Comparison of ENCODE assay signal across 19 cellular contexts in genomic region chr7:44057181-44057848, GRCh38. TPM values are rescaled to one million over a fixed set of nuclear protein-coding genes. Genes with fewer than 3 reads are reported as not detected.
A peak's percentile ranks its signal among the peaks of the same experiment; 100 is the strongest.
DNase-seq lines count a peak whose midpoint lies in the region; ATAC-seq, FAIRE-seq and TF ChIP-seq lines count a peak whose summit lies in the region.
"Had no signal": no experiment of that assay in that cellular context is flagged by ENCODE, and none has a peak within 500 bp of the region (broad histone marks: within the 10 kb centered on the region; RNA-seq: fewer than 3 reads in every experiment).

No MANE protein-coding gene starts in this region.

- no peak overlapping the region for H3K4me3 Mint-ChIP-seq in activated naive CD8-positive, alpha-beta T cell treated with anti-CD3 and anti-CD28 coated beads, Interleukin-2, amount 10 ng/mL, durations not matched to agents 7 days and 5 days
- H3K4me3 Mint-ChIP-seq: activated naive CD4-positive, alpha-beta T cell treated with anti-CD3 and anti-CD28 coated beads, Interleukin-2, amount 50 U/mL, for 24 hours had no signal

- H3K79me2 ChIP-seq in HepG2 (ENCODE audit: insufficient read depth, low read length) = no peaks in the 10 kb centered on the region
- peaks cover 3% of the 10 kb centered on the region for H3K79me2 ChIP-seq in smooth muscle cell (ENCODE audit: low read depth)

- H3K14ac ChIP-seq in neuronal stem cell (ENCODE audit: low read length) = no peak overlapping the region

- H3K36me3 ChIP-seq in right lobe of liver (peaks cover 0 to 64% (median 36%) of the 10 kb centered on the region in 4 donors), HepG2 (replicated peaks in 1 of 2; ENCODE audit: control insufficient read depth in 1 of 2, insufficient read depth in 2 of 2, low read length in 2 of 2) (peaks cover 31 to 59% of the 10 kb centered on the region in 2 experiments), neuronal stem cell (replicated peaks in 1 of 2; ENCODE audit: control insufficient read depth in 2 of 2, insufficient read depth in 2 of 2, low read length in 2 of 2) (peaks cover 52 to 96% of the 10 kb centered on the region in 2 donors), smooth muscle cell (ENCODE audit: low read depth) (peaks cover 6% of the 10 kb centered on the region)

- no peak for TF ChIP-seq RAD21 in HepG2 (CRISPR knock-in tag; IDR thresholded peaks at IDR 0.05)

- H3K79me1 ChIP-seq in neuronal stem cell (ENCODE audit: low read depth, low read length) = peaks cover 4% of the 10 kb centered on the region

- TF ChIP-seq EP300 in HepG2 (IDR thresholded peaks at IDR 0.05; ENCODE audit: low read depth in 2 of 2, low read length in 2 of 2) = no peak
- no peak for TF ChIP-seq EP300 in HepG2 (CRISPR knock-in tag; IDR thresholded peaks at IDR 0.05; ENCODE audit: borderline replicate concordance)

- no peak overlapping the region for H3K23ac ChIP-seq in neuronal stem cell (ENCODE audit: low read depth, low read length, poor library complexity)

- DNase-seq in right lobe of liver = peak in 2 of 3 donors; percentile 32 to 34
- DNase-seq in HepG2 (ENCODE audit: low spot score) = no peak
- DNase-seq in activated naive CD8-positive, alpha-beta T cell treated with anti-CD3 and anti-CD28 coated beads, Interleukin-2, amount 10 ng/mL, durations not matched to agents 7 days and 5 days = peak; percentile 17
- DNase-seq in neuronal stem cell (ENCODE audit: low spot score) = no peak
- DNase-seq in T-helper 2 cell = no peak
- DNase-seq in smooth muscle cell (lab: John Stamatoyannopoulos, UW; ENCODE audit: unreplicated experiment) = no peak
- DNase-seq: brain microvascular endothelial cell; erythroblast; lower lobe of right lung; MG63; NCI-H1694 treated with DMSO at 0.1 percent for 48 hours; NCI-H345; retina; stimulated activated CD4-positive, alpha-beta T cell treated with anti-CD3 and anti-CD28 coated beads, Interleukin-1b, Interleukin-23, amount 100 ng/mL, for 48 hours had no signal

- no CpG with 5 or more reads among the region's 11 CpGs for WGBS in right lobe of liver (ENCODE audit: insufficient coverage, low coverage, low lambda C conversion rate, missing lambda C conversion rate)
- 100% methylated on average over 5 of the region's 11 CpGs for WGBS in HepG2 (ENCODE audit: low lambda C conversion rate)
- no CpG with 5 or more reads among the region's 11 CpGs for WGBS in neuronal stem cell (ENCODE audit: extremely low coverage in 2 of 2, insufficient read length in 2 of 2, insufficient replicate concordance in 1 of 2), 2 donors
- WGBS in smooth muscle cell (ENCODE audit: low lambda C conversion rate) = 92% methylated on average over 11 of the region's 11 CpGs

- H2AK5ac ChIP-seq in neuronal stem cell (ENCODE audit: low read depth, low read length) = no peak overlapping the region

- H4K91ac ChIP-seq in neuronal stem cell (ENCODE audit: low read depth, low read length, poor library complexity) = no peak overlapping the region

- no peak for FAIRE-seq in HepG2 (lab: Jason Lieb, UNC)

- H3F3A ChIP-seq in smooth muscle cell (ENCODE audit: low read depth) = no peaks in the 10 kb centered on the region

- no peaks in the 10 kb centered on the region for H3K9me3 Mint-ChIP-seq in activated naive CD8-positive, alpha-beta T cell treated with anti-CD3 and anti-CD28 coated beads, Interleukin-2, amount 10 ng/mL, durations not matched to agents 7 days and 5 days
- H3K9me3 Mint-ChIP-seq: activated naive CD4-positive, alpha-beta T cell treated with anti-CD3 and anti-CD28 coated beads, Interleukin-2, amount 50 U/mL, for 24 hours had no signal

- H2BK120ac ChIP-seq in neuronal stem cell (ENCODE audit: low read depth, low read length) = no peak overlapping the region

- peaks cover 3% of the 10 kb centered on the region for H3K4me1 Mint-ChIP-seq in activated naive CD8-positive, alpha-beta T cell treated with anti-CD3 and anti-CD28 coated beads, Interleukin-2, amount 10 ng/mL, durations not matched to agents 7 days and 5 days

- H3K27me3 ChIP-seq in right lobe of liver = no peaks in the 10 kb centered on the region
- H3K27me3 ChIP-seq in HepG2 (ENCODE audit: control insufficient read depth in 1 of 2, insufficient read depth in 2 of 2, low read length in 2 of 2) = no peaks in the 10 kb centered on the region
- H3K27me3 ChIP-seq in neuronal stem cell (ENCODE audit: control insufficient read depth in 3 of 3, insufficient read depth in 3 of 3, low read depth in 1 of 3, low read length in 3 of 3) = no peaks in the 10 kb centered on the region
- no peaks in the 10 kb centered on the region for H3K27me3 ChIP-seq in smooth muscle cell (ENCODE audit: low read depth)
- H3K27me3 ChIP-seq: brain microvascular endothelial cell, MG63 had no signal

- no peak overlapping the region for H3K27ac ChIP-seq in right lobe of liver
- no peak overlapping the region for H3K27ac ChIP-seq in HepG2 (ENCODE audit: extremely low read length, insufficient read depth, low read length)
- no peak overlapping the region for H3K27ac ChIP-seq in neuronal stem cell (replicated peaks; ENCODE audit: low read length)
- no peak overlapping the region for H3K27ac ChIP-seq in smooth muscle cell (ENCODE audit: low read depth)
- H3K27ac ChIP-seq: brain microvascular endothelial cell, lower lobe of right lung, VCaP had no signal

- H2AFZ ChIP-seq in HepG2 (ENCODE audit: low read length) (no peak overlapping the region), neuronal stem cell (ENCODE audit: low read length) (no peak overlapping the region), smooth muscle cell (ENCODE audit: low read depth) (no peak overlapping the region)

- H3K18ac ChIP-seq in neuronal stem cell (ENCODE audit: low read length) = no peak overlapping the region

- BruUV-seq in HepG2 (replicated peaks; lab: Mats Ljungman, UMichigan) = no TSS peak

- POLR2A ChIA-PET in HepG2 (lab: Yijun Ruan, JAX) = no interaction called here
- POLR2A ChIA-PET in activated naive CD8-positive, alpha-beta T cell treated with anti-CD3 and anti-CD28 coated beads, Interleukin-2, amount 10 ng/mL, durations not matched to agents 7 days and 5 days (lab: Charles Lee) = interaction anchor here (0.5 to 1.6 kb wide), 2 partner anchors 11 to 157 kb away, joined by 3 to 7 read pairs; no protein-coding TSS in a partner anchor

- CTCF ChIA-PET in HepG2 (lab: Yijun Ruan, JAX; ENCODE audit: low intra/inter-chr PET ratio, low total read pairs) = no interaction called here

- no peak overlapping the region for H2BK5ac ChIP-seq in neuronal stem cell (ENCODE audit: low read length)

- H3K27ac Mint-ChIP-seq in activated naive CD8-positive, alpha-beta T cell treated with anti-CD3 and anti-CD28 coated beads, Interleukin-2, amount 10 ng/mL, durations not matched to agents 7 days and 5 days = no peak overlapping the region
- H3K27ac Mint-ChIP-seq: activated naive CD4-positive, alpha-beta T cell treated with anti-CD3 and anti-CD28 coated beads, Interleukin-2, amount 50 U/mL, for 24 hours had no signal

- H3K4me1 ChIP-seq in right lobe of liver (peaks cover 0 to 4% (median under 1%) of the 10 kb centered on the region in 4 donors), HepG2 (ENCODE audit: insufficient read depth, low read length) (peaks cover 4% of the 10 kb centered on the region), neuronal stem cell (ENCODE audit: control insufficient read depth in 2 of 2, insufficient read depth in 1 of 2, low read depth in 1 of 2, low read length in 2 of 2) (no peaks in the 10 kb centered on the region), smooth muscle cell (ENCODE audit: low read depth) (no peaks in the 10 kb centered on the region)
- H3K4me1 ChIP-seq: lower lobe of right lung had no signal

- no peaks in the 10 kb centered on the region for H4K20me1 ChIP-seq in HepG2 (ENCODE audit: insufficient read depth, low read length)
- peaks cover 56% of the 10 kb centered on the region for H4K20me1 ChIP-seq in smooth muscle cell (ENCODE audit: low read depth)

- no peak overlapping the region for H3K4ac ChIP-seq in neuronal stem cell (ENCODE audit: low read length)

- H3K9ac ChIP-seq in HepG2 (ENCODE audit: insufficient read depth, low read depth, low read length) = no peak overlapping the region
- peak overlapping the region; percentile 21 for H3K9ac ChIP-seq in neuronal stem cell (ENCODE audit: low read depth, low read length, poor library complexity)
- H3K9ac ChIP-seq in smooth muscle cell (ENCODE audit: low read depth) = no peak overlapping the region

- in situ Hi-C loops in HepG2 (cut with HindIII; ENCODE audit: extremely low pct_ligation_motif_present, low pct_unique_long_range_greater_than_20kb) = no loop called here

- no peak overlapping the region for H2BK12ac ChIP-seq in neuronal stem cell (ENCODE audit: low read length)

- H3K9me3 ChIP-seq in right lobe of liver (no peaks in the 10 kb centered on the region), HepG2 (ENCODE audit: low read length) (no peaks in the 10 kb centered on the region), neuronal stem cell (replicated peaks in 1 of 2; ENCODE audit: control insufficient read depth in 2 of 2, insufficient read depth in 1 of 2, low read depth in 1 of 2, low read length in 2 of 2) (no peaks in the 10 kb centered on the region), smooth muscle cell (replicated peaks; ENCODE audit: low read depth) (no peaks in the 10 kb centered on the region)
- H3K9me3 ChIP-seq: lower lobe of right lung, MG63 had no signal

- H3K36me3 Mint-ChIP-seq in activated naive CD8-positive, alpha-beta T cell treated with anti-CD3 and anti-CD28 coated beads, Interleukin-2, amount 10 ng/mL, durations not matched to agents 7 days and 5 days = peaks cover 22% of the 10 kb centered on the region

- H3K4me3 ChIP-seq in right lobe of liver (no peak overlapping the region), HepG2 (replicated peaks in 1 of 3; ENCODE audit: insufficient read depth in 1 of 3, low read depth in 2 of 3, low read length in 3 of 3) (no peak overlapping the region), neuronal stem cell (ENCODE audit: low read length in 2 of 2) (peak overlapping the region in 1 of 2 donors; percentile 25), smooth muscle cell (no peak overlapping the region)
- H3K4me3 ChIP-seq: lower lobe of right lung, MG63 had no signal

- no peak overlapping the region for H4K8ac ChIP-seq in neuronal stem cell (ENCODE audit: low read depth, low read length)

- intact Hi-C loops in right lobe of liver (cut with DNase I) = no loop called here
- intact Hi-C loops in HepG2 (cut with micrococcal nuclease; ENCODE audit: unreplicated experiment) = no loop called here

- H3K27me3 Mint-ChIP-seq in activated naive CD8-positive, alpha-beta T cell treated with anti-CD3 and anti-CD28 coated beads, Interleukin-2, amount 10 ng/mL, durations not matched to agents 7 days and 5 days = no peaks in the 10 kb centered on the region
- H3K27me3 Mint-ChIP-seq: activated naive CD4-positive, alpha-beta T cell treated with anti-CD3 and anti-CD28 coated beads, Interleukin-2, amount 50 U/mL, for 24 hours had no signal

- no peak overlapping the region for H3K4me2 ChIP-seq in HepG2 (ENCODE audit: low read depth, low read length)
- no peak overlapping the region for H3K4me2 ChIP-seq in neuronal stem cell (ENCODE audit: insufficient read depth, low read length, poor library complexity, severe bottlenecking)
- no peak overlapping the region for H3K4me2 ChIP-seq in smooth muscle cell

- no peak for TF ChIP-seq CTCF in right lobe of liver (IDR thresholded peaks at IDR 0.05)
- no peak for TF ChIP-seq CTCF in HepG2 (CRISPR knock-in tag; IDR thresholded peaks at IDR 0.05)
- no peak for TF ChIP-seq CTCF in smooth muscle cell (IDR thresholded peaks at IDR 0.05; ENCODE audit: borderline replicate concordance, insufficient read depth, poor library complexity, severe bottlenecking)

- no peak for ATAC-seq in right lobe of liver
- ATAC-seq in HepG2 = no peak
- ATAC-seq in activated naive CD8-positive, alpha-beta T cell treated with anti-CD3 and anti-CD28 coated beads, Interleukin-2, amount 10 ng/mL, durations not matched to agents 7 days and 5 days (ENCODE audit: low read depth) = no peak
- ATAC-seq in GM19351 (IDR thresholded peaks at IDR 0.05; ENCODE audit: unreplicated experiment) = no peak
- ATAC-seq: lower lobe of right lung had no signal

- no peak for TF ChIP-seq POLR2A in right lobe of liver (IDR thresholded peaks at IDR 0.05)
- TF ChIP-seq POLR2A in HepG2 (IDR thresholded peaks at IDR 0.05; ENCODE audit: insufficient read depth in 1 of 2, low read depth in 2 of 2, low read length in 2 of 2) = no peak

- H2BK15ac ChIP-seq in neuronal stem cell (ENCODE audit: low read length) = no peak overlapping the region

RNA-seq across cellular contexts. Expression of gene PGAM2, which starts 8.1 kb away (rescaled TPM):
- total RNA-seq in right lobe of liver = under 1 TPM in 3 of 6 experiments, not detected in 3; 0.31 to 0.56 (median 0.46) TPM
- total RNA-seq in HepG2 (2016; rRNA removed; fragmentation: Illumina TruSeq; extraction: Trizol) = 0.22 TPM in 1 of 2 replicates, not detected in the other
- not detected in 2 replicates for total RNA-seq in HepG2 (2016; cell fraction: cytosol; rRNA removed; fragmentation: Illumina TruSeq; extraction: Trizol; ENCODE audit: low read depth)
- not detected in 2 replicates for total RNA-seq in HepG2 (2016; cell fraction: insoluble cytoplasmic fraction; rRNA removed; fragmentation: Illumina TruSeq; extraction: Trizol)
- total RNA-seq in HepG2 (2016; cell fraction: membrane; rRNA removed; fragmentation: Illumina TruSeq; extraction: Trizol) = not detected in 2 replicates
- not detected in 2 replicates for total RNA-seq in HepG2 (2016; cell fraction: nucleus; rRNA removed; fragmentation: Illumina TruSeq; extraction: Trizol)
- 0.18 TPM in 1 of 2 replicates, not detected in the other for polyA plus RNA-seq in HepG2 (2011; rRNA removed)
- 0.13 TPM in 1 of 2 replicates, not detected in the other for polyA plus RNA-seq in HepG2 (2011; cell fraction: cytosol; rRNA removed)
- 1.5 and 1.9 TPM in 2 replicates for polyA plus RNA-seq in HepG2 (2011; cell fraction: nucleus; rRNA removed)
- 0.35 and 0.49 TPM in 2 replicates for polyA plus RNA-seq in HepG2 (2012)
- not detected in 2 replicates for polyA plus RNA-seq in HepG2 (2016; cell fraction: cytosol; fragmentation: Illumina TruSeq; extraction: Trizol; ENCODE audit: low read depth)
- not detected in 2 replicates for polyA plus RNA-seq in HepG2 (2016; cell fraction: insoluble cytoplasmic fraction; fragmentation: Illumina TruSeq; extraction: Trizol; ENCODE audit: low read depth)
- not detected in 2 replicates for polyA plus RNA-seq in HepG2 (2016; cell fraction: membrane; fragmentation: Illumina TruSeq; extraction: Trizol; ENCODE audit: low read depth)
- polyA plus RNA-seq in HepG2 (2016; cell fraction: nucleus; fragmentation: Illumina TruSeq; extraction: Trizol; ENCODE audit: insufficient read depth, low read depth) = not detected in 2 replicates
- 0.19 and 0.24 TPM in 2 replicates for polyA minus RNA-seq in HepG2 (2011; rRNA and poly(A)+ RNA removed; ENCODE audit: low replicate concordance)
- polyA minus RNA-seq in HepG2 (2011; cell fraction: cytosol; rRNA and poly(A)+ RNA removed) = not detected in 2 replicates
- 0.62 and 0.90 TPM in 2 replicates for polyA minus RNA-seq in HepG2 (2011; cell fraction: nucleus; rRNA and poly(A)+ RNA removed)
- 1 to 10 TPM in 1 of 2 experiments, under 1 TPM in 1; 0.74 to 2.1 TPM for total RNA-seq in activated naive CD8-positive, alpha-beta T cell treated with anti-CD3 and anti-CD28 coated beads, Interleukin-2, amount 10 ng/mL, durations not matched to agents 7 days and 5 days
- polyA plus RNA-seq in neuronal stem cell (2013, experiment 1 of 2) = 17.7 TPM
- 17.9 TPM for polyA plus RNA-seq in neuronal stem cell (2013, experiment 2 of 2)
- 0.54 TPM in 1 of 2 replicates, not detected in the other for total RNA-seq in smooth muscle cell
- not detected in 2 replicates for polyA plus RNA-seq in smooth muscle cell
- total RNA-seq: dermis microvascular lymphatic vessel endothelial cell had no signal
- polyA plus RNA-seq: neural cell had no signal

RNA-seq across cellular contexts. Expression of gene DBNL, which starts 12.8 kb away (rescaled TPM):
- total RNA-seq in right lobe of liver (10 to 100 TPM; 30.7 to 48.1 (median 36.9) TPM), HepG2 (2016; rRNA removed; fragmentation: Illumina TruSeq; extraction: Trizol) (35.1 and 35.4 TPM in 2 replicates), smooth muscle cell (47.8 and 55.1 TPM in 2 replicates)
- 6.3 and 6.7 TPM in 2 replicates for total RNA-seq in HepG2 (2016; cell fraction: cytosol; rRNA removed; fragmentation: Illumina TruSeq; extraction: Trizol; ENCODE audit: low read depth)
- 30.6 and 36.6 TPM in 2 replicates for total RNA-seq in HepG2 (2016; cell fraction: insoluble cytoplasmic fraction; rRNA removed; fragmentation: Illumina TruSeq; extraction: Trizol)
- total RNA-seq in HepG2 (2016; cell fraction: membrane; rRNA removed; fragmentation: Illumina TruSeq; extraction: Trizol) = 14.7 and 15.9 TPM in 2 replicates
- 17.2 and 21.8 TPM in 2 replicates for total RNA-seq in HepG2 (2016; cell fraction: nucleus; rRNA removed; fragmentation: Illumina TruSeq; extraction: Trizol)
- polyA plus RNA-seq in HepG2 (2011; rRNA removed) (20.8 and 29.0 TPM in 2 replicates), smooth muscle cell (94.5 and 98.4 TPM in 2 replicates)
- polyA plus RNA-seq in HepG2 (2011; cell fraction: cytosol; rRNA removed) = 15.5 and 19.5 TPM in 2 replicates
- polyA plus RNA-seq in HepG2 (2011; cell fraction: nucleus; rRNA removed) = 72.9 and 82.9 TPM in 2 replicates
- polyA plus RNA-seq in HepG2 (2012) = 17.6 and 18.9 TPM in 2 replicates
- polyA plus RNA-seq in HepG2 (2016; cell fraction: cytosol; fragmentation: Illumina TruSeq; extraction: Trizol; ENCODE audit: low read depth) = 5.0 and 5.7 TPM in 2 replicates
- 31.8 and 36.6 TPM in 2 replicates for polyA plus RNA-seq in HepG2 (2016; cell fraction: insoluble cytoplasmic fraction; fragmentation: Illumina TruSeq; extraction: Trizol; ENCODE audit: low read depth)
- polyA plus RNA-seq in HepG2 (2016; cell fraction: membrane; fragmentation: Illumina TruSeq; extraction: Trizol; ENCODE audit: low read depth) = 10.1 and 10.8 TPM in 2 replicates
- polyA plus RNA-seq in HepG2 (2016; cell fraction: nucleus; fragmentation: Illumina TruSeq; extraction: Trizol; ENCODE audit: insufficient read depth, low read depth) = 26.3 and 34.3 TPM in 2 replicates
- polyA minus RNA-seq in HepG2 (2011; rRNA and poly(A)+ RNA removed; ENCODE audit: low replicate concordance) = 51.2 and 89.6 TPM in 2 replicates
- 10.0 and 13.2 TPM in 2 replicates for polyA minus RNA-seq in HepG2 (2011; cell fraction: cytosol; rRNA and poly(A)+ RNA removed)
- 31.3 and 34.3 TPM in 2 replicates for polyA minus RNA-seq in HepG2 (2011; cell fraction: nucleus; rRNA and poly(A)+ RNA removed)
- 100 to 1,000 TPM; 152 to 157 TPM for total RNA-seq in activated naive CD8-positive, alpha-beta T cell treated with anti-CD3 and anti-CD28 coated beads, Interleukin-2, amount 10 ng/mL, durations not matched to agents 7 days and 5 days
- 14.7 TPM for polyA plus RNA-seq in neuronal stem cell (2013, experiment 1 of 2)
- polyA plus RNA-seq in neuronal stem cell (2013, experiment 2 of 2) = 14.7 TPM

RNA-seq across cellular contexts. Expression of gene POLM, which starts 25.0 kb away (rescaled TPM):
- 10 to 100 TPM in 5 of 6 experiments, 1 to 10 TPM in 1; 8.7 to 22.9 (median 14.6) TPM for total RNA-seq in right lobe of liver
- 2.4 and 5.2 TPM in 2 replicates for total RNA-seq in HepG2 (2016; rRNA removed; fragmentation: Illumina TruSeq; extraction: Trizol)
- total RNA-seq in HepG2 (2016; cell fraction: cytosol; rRNA removed; fragmentation: Illumina TruSeq; extraction: Trizol; ENCODE audit: low read depth) = 1.4 and 2.1 TPM in 2 replicates
- total RNA-seq in HepG2 (2016; cell fraction: insoluble cytoplasmic fraction; rRNA removed; fragmentation: Illumina TruSeq; extraction: Trizol) = 2.6 and 4.6 TPM in 2 replicates
- 2.7 and 2.8 TPM in 2 replicates for total RNA-seq in HepG2 (2016; cell fraction: membrane; rRNA removed; fragmentation: Illumina TruSeq; extraction: Trizol)
- total RNA-seq in HepG2 (2016; cell fraction: nucleus; rRNA removed; fragmentation: Illumina TruSeq; extraction: Trizol) = 7.3 and 9.5 TPM in 2 replicates
- polyA plus RNA-seq in HepG2 (2011; rRNA removed) = 5.4 and 6.6 TPM in 2 replicates
- 2.2 and 3.1 TPM in 2 replicates for polyA plus RNA-seq in HepG2 (2011; cell fraction: cytosol; rRNA removed)
- 30.4 and 31.3 TPM in 2 replicates for polyA plus RNA-seq in HepG2 (2011; cell fraction: nucleus; rRNA removed)
- polyA plus RNA-seq in HepG2 (2012) = 4.0 and 4.2 TPM in 2 replicates
- polyA plus RNA-seq in HepG2 (2016; cell fraction: cytosol; fragmentation: Illumina TruSeq; extraction: Trizol; ENCODE audit: low read depth) = 1.0 and 1.4 TPM in 2 replicates
- 1.9 and 2.4 TPM in 2 replicates for polyA plus RNA-seq in HepG2 (2016; cell fraction: insoluble cytoplasmic fraction; fragmentation: Illumina TruSeq; extraction: Trizol; ENCODE audit: low read depth)
- polyA plus RNA-seq in HepG2 (2016; cell fraction: membrane; fragmentation: Illumina TruSeq; extraction: Trizol; ENCODE audit: low read depth) = 1.9 and 2.2 TPM in 2 replicates
- polyA plus RNA-seq in HepG2 (2016; cell fraction: nucleus; fragmentation: Illumina TruSeq; extraction: Trizol; ENCODE audit: insufficient read depth, low read depth) = 20.1 and 20.6 TPM in 2 replicates
- polyA minus RNA-seq in HepG2 (2011; rRNA and poly(A)+ RNA removed; ENCODE audit: low replicate concordance) = 11.8 and 14.8 TPM in 2 replicates
- polyA minus RNA-seq in HepG2 (2011; cell fraction: cytosol; rRNA and poly(A)+ RNA removed) = 3.9 and 5.2 TPM in 2 replicates
- polyA minus RNA-seq in HepG2 (2011; cell fraction: nucleus; rRNA and poly(A)+ RNA removed) = 17.9 and 18.9 TPM in 2 replicates
- total RNA-seq in activated naive CD8-positive, alpha-beta T cell treated with anti-CD3 and anti-CD28 coated beads, Interleukin-2, amount 10 ng/mL, durations not matched to agents 7 days and 5 days = 10 to 100 TPM; 51.0 to 54.5 TPM
- 9.9 TPM for polyA plus RNA-seq in neuronal stem cell (2013, experiment 1 of 2)
- 8.9 TPM for polyA plus RNA-seq in neuronal stem cell (2013, experiment 2 of 2)
- 4.9 and 5.2 TPM in 2 replicates for total RNA-seq in smooth muscle cell
- polyA plus RNA-seq in smooth muscle cell = 9.9 and 10.2 TPM in 2 replicates

RNA-seq across cellular contexts. Expression of gene AEBP1, which starts 46.8 kb away (rescaled TPM):
- total RNA-seq in right lobe of liver (10 to 100 TPM in 4 of 6 experiments, 1 to 10 TPM in 2; 7.8 to 37.8 (median 14.3) TPM), HepG2 (2016; rRNA removed; fragmentation: Illumina TruSeq; extraction: Trizol) (0.22 TPM in 1 of 2 replicates, not detected in the other), smooth muscle cell (36.6 and 39.7 TPM in 2 replicates)
- total RNA-seq in HepG2 (2016; cell fraction: cytosol; rRNA removed; fragmentation: Illumina TruSeq; extraction: Trizol; ENCODE audit: low read depth) = not detected in 2 replicates
- 0.04 TPM in 1 of 2 replicates, not detected in the other for total RNA-seq in HepG2 (2016; cell fraction: insoluble cytoplasmic fraction; rRNA removed; fragmentation: Illumina TruSeq; extraction: Trizol)
- not detected in 2 replicates for total RNA-seq in HepG2 (2016; cell fraction: membrane; rRNA removed; fragmentation: Illumina TruSeq; extraction: Trizol)
- total RNA-seq in HepG2 (2016; cell fraction: nucleus; rRNA removed; fragmentation: Illumina TruSeq; extraction: Trizol) = not detected in 2 replicates
- polyA plus RNA-seq in HepG2 (2011; rRNA removed) (0.55 and 0.81 TPM in 2 replicates), smooth muscle cell (141 and 163 TPM in 2 replicates)
- polyA plus RNA-seq in HepG2 (2011; cell fraction: cytosol; rRNA removed) = 0.15 and 0.27 TPM in 2 replicates
- 6.7 and 6.8 TPM in 2 replicates for polyA plus RNA-seq in HepG2 (2011; cell fraction: nucleus; rRNA removed)
- 0.96 and 1.3 TPM in 2 replicates for polyA plus RNA-seq in HepG2 (2012)
- polyA plus RNA-seq in HepG2 (2016; cell fraction: cytosol; fragmentation: Illumina TruSeq; extraction: Trizol; ENCODE audit: low read depth) = not detected in 2 replicates
- not detected in 2 replicates for polyA plus RNA-seq in HepG2 (2016; cell fraction: insoluble cytoplasmic fraction; fragmentation: Illumina TruSeq; extraction: Trizol; ENCODE audit: low read depth)
- polyA plus RNA-seq in HepG2 (2016; cell fraction: membrane; fragmentation: Illumina TruSeq; extraction: Trizol; ENCODE audit: low read depth) = not detected in 2 replicates
- polyA plus RNA-seq in HepG2 (2016; cell fraction: nucleus; fragmentation: Illumina TruSeq; extraction: Trizol; ENCODE audit: insufficient read depth, low read depth) = 0.29 and 0.89 TPM in 2 replicates
- 0.14 TPM in 1 of 2 replicates, not detected in the other for polyA minus RNA-seq in HepG2 (2011; rRNA and poly(A)+ RNA removed; ENCODE audit: low replicate concordance)
- polyA minus RNA-seq in HepG2 (2011; cell fraction: cytosol; rRNA and poly(A)+ RNA removed) = 0.18 and 0.79 TPM in 2 replicates
- polyA minus RNA-seq in HepG2 (2011; cell fraction: nucleus; rRNA and poly(A)+ RNA removed) = 0.37 and 0.64 TPM in 2 replicates
- 10 to 100 TPM; 21.5 to 22.0 TPM for total RNA-seq in activated naive CD8-positive, alpha-beta T cell treated with anti-CD3 and anti-CD28 coated beads, Interleukin-2, amount 10 ng/mL, durations not matched to agents 7 days and 5 days
- polyA plus RNA-seq in neuronal stem cell (2013, experiment 1 of 2) = 24.7 TPM
- 25.4 TPM for polyA plus RNA-seq in neuronal stem cell (2013, experiment 2 of 2)

RNA-seq across cellular contexts. Expression of gene SPDYE1, which starts 59.6 kb away (rescaled TPM):
- total RNA-seq in right lobe of liver (not detected), HepG2 (2016; rRNA removed; fragmentation: Illumina TruSeq; extraction: Trizol) (not detected in 2 replicates), smooth muscle cell (not detected in 2 replicates)
- not detected in 2 replicates for total RNA-seq in HepG2 (2016; cell fraction: cytosol; rRNA removed; fragmentation: Illumina TruSeq; extraction: Trizol; ENCODE audit: low read depth)
- not detected in 2 replicates for total RNA-seq in HepG2 (2016; cell fraction: insoluble cytoplasmic fraction; rRNA removed; fragmentation: Illumina TruSeq; extraction: Trizol)
- total RNA-seq in HepG2 (2016; cell fraction: membrane; rRNA removed; fragmentation: Illumina TruSeq; extraction: Trizol) = not detected in 2 replicates
- total RNA-seq in HepG2 (2016; cell fraction: nucleus; rRNA removed; fragmentation: Illumina TruSeq; extraction: Trizol) = not detected in 2 replicates
- polyA plus RNA-seq in HepG2 (2011; rRNA removed) (not detected in 2 replicates), smooth muscle cell (0.15 and 0.74 TPM in 2 replicates)
- not detected in 2 replicates for polyA plus RNA-seq in HepG2 (2011; cell fraction: cytosol; rRNA removed)
- polyA plus RNA-seq in HepG2 (2011; cell fraction: nucleus; rRNA removed) = not detected in 2 replicates
- 0.07 and 0.23 TPM in 2 replicates for polyA plus RNA-seq in HepG2 (2012)
- polyA plus RNA-seq in HepG2 (2016; cell fraction: cytosol; fragmentation: Illumina TruSeq; extraction: Trizol; ENCODE audit: low read depth) = not detected in 2 replicates
- polyA plus RNA-seq in HepG2 (2016; cell fraction: insoluble cytoplasmic fraction; fragmentation: Illumina TruSeq; extraction: Trizol; ENCODE audit: low read depth) = not detected in 2 replicates
- not detected in 2 replicates for polyA plus RNA-seq in HepG2 (2016; cell fraction: membrane; fragmentation: Illumina TruSeq; extraction: Trizol; ENCODE audit: low read depth)
- 0.19 and 0.36 TPM in 2 replicates for polyA plus RNA-seq in HepG2 (2016; cell fraction: nucleus; fragmentation: Illumina TruSeq; extraction: Trizol; ENCODE audit: insufficient read depth, low read depth)
- polyA minus RNA-seq in HepG2 (2011; rRNA and poly(A)+ RNA removed; ENCODE audit: low replicate concordance) = not detected in 2 replicates
- not detected in 2 replicates for polyA minus RNA-seq in HepG2 (2011; cell fraction: cytosol; rRNA and poly(A)+ RNA removed)
- polyA minus RNA-seq in HepG2 (2011; cell fraction: nucleus; rRNA and poly(A)+ RNA removed) = not detected in 2 replicates
- under 1 TPM in 1 of 2 experiments, not detected in 1; 0.11 TPM for total RNA-seq in activated naive CD8-positive, alpha-beta T cell treated with anti-CD3 and anti-CD28 coated beads, Interleukin-2, amount 10 ng/mL, durations not matched to agents 7 days and 5 days
- polyA plus RNA-seq in neuronal stem cell (2013, experiment 1 of 2) = not detected
- polyA plus RNA-seq in neuronal stem cell (2013, experiment 2 of 2) = not detected
- total RNA-seq: dermis microvascular lymphatic vessel endothelial cell, lower lobe of right lung had no signal
- polyA plus RNA-seq: neural cell had no signal

Comparison
In these comparisons a context has a peak if more than half of its experiments do, and no peak if none do; other contexts are left out.
1. DNase-seq: peak in right lobe of liver (2 of 3) and activated naive CD8-positive, alpha-beta T cell treated with anti-CD3 and anti-CD28 coated beads, Interleukin-2, amount 10 ng/mL, durations not matched to agents 7 days and 5 days (single experiment); none in HepG2 (single experiment), neuronal stem cell (single experiment), T-helper 2 cell (0 of 5) and smooth muscle cell (single experiment).